20 cellular contexts compared by ENCODE assay signal in genomic region chrX:80576815-80577533, GRCh38.
DNase-seq lines count a peak whose midpoint lies in the region; ATAC-seq, FAIRE-seq and TF ChIP-seq lines count a peak whose summit lies in the region.
"Had no signal": no experiment of that assay in that cellular context is flagged by ENCODE, and none has a peak within 500 bp of the region (broad histone marks: within the 10 kb centered on the region; RNA-seq: fewer than 3 reads in every experiment).

No MANE protein-coding gene starts in this region.

- peaks cover 6% of the 10 kb centered on the region for H3K9me3 Mint-ChIP-seq in Calu3 (ENCODE audit: low read depth, unreplicated experiment)

- H3K27ac ChIP-seq in HUES6 (ENCODE audit: low read depth, low read length) (no peak overlapping the region; the same call in 1 of the 2 replicates), K562 (ENCODE audit: extremely low read depth, low read depth, low read length) (no peak overlapping the region), mesendoderm (ENCODE audit: low read depth, low read length) (no peak overlapping the region), sigmoid colon (no peak overlapping the region)
- H3K27ac ChIP-seq: A549, PC-9 had no signal

- TF ChIP-seq EP300 in K562 (IDR thresholded peaks at IDR 0.05; ENCODE audit: low read length): no peak
- no peak for TF ChIP-seq EP300 in sigmoid colon (IDR thresholded peaks at IDR 0.05)

- H3K36me3 ChIP-seq in HUES6 (ENCODE audit: control insufficient read depth, insufficient read depth, low read length) (no peaks in the 10 kb centered on the region), K562 (ENCODE audit: control insufficient read depth, insufficient read depth, low read length) (no peaks in the 10 kb centered on the region), mesendoderm (ENCODE audit: control insufficient read depth, insufficient read depth, low read length) (no peaks in the 10 kb centered on the region), sigmoid colon (no peaks in the 10 kb centered on the region)
- H3K36me3 ChIP-seq: MG63 had no signal

- no peak overlapping the region for H2AK5ac ChIP-seq in mesendoderm (ENCODE audit: low read length)

- no peak overlapping the region for H2BK120ac ChIP-seq in mesendoderm (ENCODE audit: low read depth, low read length)

- POLR2A ChIA-PET in K562 (lab: Yijun Ruan, JAX): no interaction called here

- in situ Hi-C loops in K562 (cut with MboI): loop anchor here (25.0 kb wide), 1 partner anchor 290 kb away; no protein-coding TSS in a partner anchor

- intact Hi-C loops in Calu3 (cut with micrococcal nuclease; ENCODE audit: unreplicated experiment): no loop called here
- intact Hi-C loops in K562 (cut with micrococcal nuclease): loop anchor here (5.0 kb wide), 2 partner anchors 65 to 340 kb away; no protein-coding TSS in a partner anchor
- intact Hi-C loops in sigmoid colon (cut with DNase I): loop anchor here (5.0 kb wide), 1 partner anchor 295 kb away; no protein-coding TSS in a partner anchor

- H2BK5ac ChIP-seq in mesendoderm (ENCODE audit: low read length): no peak overlapping the region

- no peak for FAIRE-seq in K562 (lab: Jason Lieb, UNC)
- FAIRE-seq: A549, G401.6, GM12891, HTR-8/SVneo had no signal

- CTCF ChIA-PET in Calu3 (lab: Charles Lee) (no interaction called here), K562 (lab: Yijun Ruan, JAX; ENCODE audit: low intra/inter-chr PET ratio) (no interaction called here)

- H3K56ac ChIP-seq in mesendoderm (ENCODE audit: low read length): peak overlapping the region; percentile 44

- H3K4ac ChIP-seq in mesendoderm (ENCODE audit: low read depth, low read length): no peak overlapping the region

- TF ChIP-seq RAD21 in K562 (CRISPR knock-in tag; conservative IDR thresholded peaks at IDR 0.05 in 1 of 2, IDR thresholded peaks at IDR 0.05 in 1 of 2): no peak

- H3K9me1 ChIP-seq in K562 (ENCODE audit: control insufficient read depth, insufficient read depth, low read length): no peaks in the 10 kb centered on the region

- H3K27me3 Mint-ChIP-seq in Calu3 (ENCODE audit: unreplicated experiment): no peaks in the 10 kb centered on the region

- TF ChIP-seq POLR2A in K562 (conservative IDR thresholded peaks at IDR 0.05) (no peak), sigmoid colon (IDR thresholded peaks at IDR 0.05) (no peak)

- H4K8ac ChIP-seq in mesendoderm (ENCODE audit: low read depth, low read length): no peak overlapping the region

- no peaks in the 10 kb centered on the region for H3K4me1 Mint-ChIP-seq in Calu3 (ENCODE audit: low read depth, unreplicated experiment)
- H3K4me1 Mint-ChIP-seq: CD14-positive monocyte had no signal

- H3K9ac ChIP-seq in HUES6 (ENCODE audit: low read length) (peak overlapping the region; percentile 21), K562 (ENCODE audit: insufficient read depth in 1 of 2, low read depth in 2 of 2, low read length in 2 of 2) (no peak overlapping the region), mesendoderm (ENCODE audit: low read length) (no peak overlapping the region)

- DNase-seq in Calu3 (peak; percentile 4), K562 (ENCODE audit: extremely low read depth in 1 of 4, low spot score in 3 of 4) (no peak), mesendoderm (peak; percentile 60), NCI-H1092 treated with DMSO at 0.1 percent for 48 hours (lab: John Stamatoyannopoulos, UW) (no peak), sigmoid colon (no peak), nucleus accumbens (lab: John Stamatoyannopoulos, UW) (no peak)
- DNase-seq in activated CD8-positive, alpha-beta memory T cell treated with anti-CD3 and anti-CD28 coated beads, Interleukin-2, amount 50 U/mL, for 4 hours: no peak
- DNase-seq: COR-L47, MG63, NCI-H1105, NCI-H1694 treated with DMSO at 0.1 percent for 48 hours, NCI-H524 treated with DMSO at 0.1 percent for 48 hours, PC-9 had no signal

- H4K20me1 ChIP-seq in K562 (replicated peaks; ENCODE audit: control insufficient read depth, insufficient read depth, low read length): no peaks in the 10 kb centered on the region

- no peak overlapping the region for H3K27ac Mint-ChIP-seq in Calu3 (ENCODE audit: unreplicated experiment)
- H3K27ac Mint-ChIP-seq: CD14-positive monocyte had no signal

- no peaks in the 10 kb centered on the region for H3K36me3 Mint-ChIP-seq in Calu3 (ENCODE audit: insufficient read depth, unreplicated experiment)
- H3K36me3 Mint-ChIP-seq: CD14-positive monocyte had no signal

- no peak overlapping the region for H3K23ac ChIP-seq in mesendoderm (ENCODE audit: low read length)

- H3K4me2 ChIP-seq in K562 (ENCODE audit: insufficient read depth, low read length): no peak overlapping the region
- H3K4me2 ChIP-seq in mesendoderm (ENCODE audit: low read length): no peak overlapping the region
- H3K4me2 ChIP-seq: A549, PC-9 had no signal

- H3K4me3 ChIP-seq in HUES6 (ENCODE audit: low read depth, low read length) (no peak overlapping the region), K562 (no peak overlapping the region), mesendoderm (ENCODE audit: low read length) (no peak overlapping the region), sigmoid colon (no peak overlapping the region)
- H3K4me3 ChIP-seq: A549, MG63, PC-9 had no signal

- no peak for ATAC-seq in K562
- ATAC-seq: A549, SK-N-SH treated with all-trans-retinoic acid at 6 μM for 48 hours had no signal

- no peak overlapping the region for H3K18ac ChIP-seq in mesendoderm (ENCODE audit: low read length)

- H4K5ac ChIP-seq in mesendoderm (ENCODE audit: low read length): no peak overlapping the region

- H3K4me1 ChIP-seq in HUES6 (ENCODE audit: control insufficient read depth, insufficient read depth, low read length) (peaks cover 11% of the 10 kb centered on the region; the same call in 1 of the 2 replicates), K562 (replicated peaks in 1 of 2; ENCODE audit: control insufficient read depth in 2 of 2, insufficient read depth in 2 of 2, low read length in 2 of 2) (no peaks in the 10 kb centered on the region; a peak in 1 of 5 replicates), mesendoderm (ENCODE audit: control insufficient read depth, low read depth, low read length) (no peaks in the 10 kb centered on the region), sigmoid colon (no peaks in the 10 kb centered on the region)
- H3K4me1 ChIP-seq: A549 had no signal

- H3K27me3 ChIP-seq in HUES6 (ENCODE audit: control insufficient read depth, insufficient read depth, low read length) (no peaks in the 10 kb centered on the region), K562 (ENCODE audit: control insufficient read depth in 2 of 2, insufficient read depth in 2 of 2, low read length in 2 of 2) (no peaks in the 10 kb centered on the region), mesendoderm (ENCODE audit: insufficient read depth, low read length, poor library complexity) (no peaks in the 10 kb centered on the region), sigmoid colon (no peaks in the 10 kb centered on the region)
- H3K27me3 ChIP-seq: MG63 had no signal

- no TSS peak for BruUV-seq in Calu3 (replicated peaks; lab: Mats Ljungman, UMichigan)
- no TSS peak for BruUV-seq in K562 (replicated peaks; lab: Mats Ljungman, UMichigan)

- no peak overlapping the region for H2BK15ac ChIP-seq in mesendoderm (replicated peaks; ENCODE audit: low read depth)

- TF ChIP-seq CTCF in Calu3 (IDR thresholded peaks at IDR 0.05; ENCODE audit: unreplicated experiment) (no peak), K562 (IDR thresholded peaks at IDR 0.05 in 2 of 3, conservative IDR thresholded peaks at IDR 0.05 in 1 of 3; ENCODE audit: insufficient read depth in 2 of 3, low read depth in 1 of 3, low read length in 3 of 3) (no peak), sigmoid colon (IDR thresholded peaks at IDR 0.05) (no peak)

- H3K79me2 ChIP-seq in K562 (ENCODE audit: control insufficient read depth, insufficient read depth, low read length) (no peaks in the 10 kb centered on the region), mesendoderm (ENCODE audit: control insufficient read depth, insufficient read depth, low read length) (no peaks in the 10 kb centered on the region)

- 0 out of 2 replicates have a peak overlapping the region, but pooled peaks have one; percentile 39 for H2AFZ ChIP-seq in K562 (ENCODE audit: low read depth, low read length)
- H2AFZ ChIP-seq: PC-9 had no signal

- H3K79me1 ChIP-seq in mesendoderm (ENCODE audit: low read length): no peaks in the 10 kb centered on the region

- H3K9me3 ChIP-seq in HUES6 (ENCODE audit: control insufficient read depth, insufficient read depth, low read depth, low read length): peaks cover 29% of the 10 kb centered on the region; the same call in 1 of the 2 replicates
- H3K9me3 ChIP-seq in K562 (replicated peaks; ENCODE audit: control insufficient read depth, insufficient read depth, low read depth, low read length): no peaks in the 10 kb centered on the region; the same call in 1 of the 2 replicates
- H3K9me3 ChIP-seq in sigmoid colon: no peaks in the 10 kb centered on the region
- H3K9me3 ChIP-seq: A549, MG63 had no signal

- WGBS in K562 (ENCODE audit: insufficient coverage, low coverage, missing lambda C conversion rate): 36% methylated on average over 2 of the region's 2 CpGs
- WGBS in mesendoderm (ENCODE audit: extremely low coverage, insufficient coverage, low lambda C conversion rate): no CpG with 5 or more reads among the region's 2 CpGs
- 81 to 86% methylated on average over 2 of the region's 2 CpGs for WGBS in sigmoid colon, 2 donors

- H3K4me3 Mint-ChIP-seq in Calu3 (ENCODE audit: low read depth, unreplicated experiment): no peak overlapping the region
- H3K4me3 Mint-ChIP-seq: CD14-positive monocyte had no signal

TF ChIP-seq in K562, 482 proteins besides CTCF, POLR2A, EP300 and RAD21:
- TF ChIP-seq FOXK2 (conservative IDR thresholded peaks at IDR 0.05 in 1 of 2, IDR thresholded peaks at IDR 0.05 in 1 of 2; ENCODE audit: low read depth in 2 of 2): no peak
- TF ChIP-seq GABPB2 (CRISPR knock-in tag; conservative IDR thresholded peaks at IDR 0.05): no peak
TF ChIP-seq in K562: peak in this region for 0.

Comparison
In these comparisons a context has a peak if more than half of its experiments do, and no peak if none do; other contexts are left out.
1. DNase-seq: peak in Calu3 (single experiment) and mesendoderm (single experiment); none in K562 (0 of 4), NCI-H1092 treated with DMSO at 0.1 percent for 48 hours (single experiment), sigmoid colon (single experiment), nucleus accumbens (0 of 56) and activated CD8-positive, alpha-beta memory T cell treated with anti-CD3 and anti-CD28 coated beads, Interleukin-2, amount 50 U/mL, for 4 hours (single experiment).